In the genomic region with DNA sequence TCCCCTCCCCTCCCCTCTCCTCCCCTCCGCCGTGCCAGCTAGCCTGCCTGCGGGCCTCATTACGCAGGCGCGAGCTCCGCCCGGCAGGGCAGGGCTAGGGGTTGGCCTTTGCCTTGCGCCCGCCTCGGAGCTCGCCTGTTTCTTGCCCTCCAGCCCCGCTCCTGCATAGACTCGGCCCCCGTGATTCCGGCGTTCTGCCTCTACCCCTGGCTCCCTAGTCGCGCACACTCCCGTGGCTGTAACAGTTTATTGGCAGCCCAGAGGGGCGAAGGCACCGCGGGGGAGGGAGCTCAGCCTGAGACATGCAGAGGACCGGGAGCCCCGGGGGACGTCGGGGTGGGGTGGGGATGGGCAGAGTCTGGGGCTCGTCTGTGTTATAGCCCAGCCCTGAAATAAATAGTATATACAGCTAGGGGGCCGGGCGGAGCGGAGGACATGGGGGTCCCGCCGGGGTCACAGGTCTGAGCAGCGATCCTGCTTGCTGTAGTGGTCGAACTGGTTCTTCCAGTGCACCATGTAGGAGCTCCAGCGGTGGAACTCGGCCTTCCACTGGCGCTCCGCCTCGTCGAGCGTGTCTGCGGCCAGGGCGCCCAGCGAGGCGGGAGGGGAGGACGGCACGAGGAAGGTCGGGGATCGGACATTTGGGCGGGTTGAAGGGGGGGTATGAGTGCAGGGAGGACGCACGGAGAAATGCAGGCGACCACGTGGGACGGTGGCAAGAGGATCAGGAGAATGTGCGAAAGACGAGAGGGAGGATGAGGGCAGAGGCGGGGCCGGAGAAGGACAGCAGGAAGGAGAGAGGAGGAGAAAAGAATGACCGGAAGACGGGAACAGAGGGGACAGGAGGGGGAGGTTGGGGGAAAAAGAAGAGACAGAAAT, we compare ENCODE assay signal across 8 cellular contexts. TPM values are rescaled to one million over a fixed set of nuclear protein-coding genes. Genes with fewer than 3 reads are reported as not detected.
A peak's percentile ranks its signal among the peaks of the same experiment; 100 is the strongest.
DNase-seq lines count a peak whose midpoint lies in the region; ATAC-seq and TF ChIP-seq lines count a peak whose summit lies in the region.

No MANE protein-coding gene starts in this region.

- H3K4me1 ChIP-seq in A673 (ENCODE audit: insufficient read depth, low read length, poor library complexity, severe bottlenecking), result peaks cover 24% of the 10 kb centered on the region
- H3K4me1 ChIP-seq in spleen, result peaks cover 34 to 74% (median 59%) of the 10 kb centered on the region in 6 donors

- TF ChIP-seq CTCF in A673 (conservative IDR thresholded peaks at IDR 0.05; ENCODE audit: low read depth, low read length) (no peak), WTC11 (IDR thresholded peaks at IDR 0.05) (no peak), cardiac fibroblast (IDR thresholded peaks at IDR 0.05; ENCODE audit: low read depth, low read length) (peak; percentile 10), spleen (IDR thresholded peaks at IDR 0.05 in 8 of 11, conservative IDR thresholded peaks at IDR 0.05 in 3 of 11) (peak in 4 of 11 experiments; percentile 4 to 28 (median 10))

- peaks cover 5% of the 10 kb centered on the region for H3K27me3 Mint-ChIP-seq in WTC11 (ENCODE audit: low read depth)

- 1% methylated on average over 50 to 62 of the region's 62 CpGs for WGBS in spleen, 5 donors

- H3K4me3 ChIP-seq in A673 (ENCODE audit: low read depth, low read length, poor library complexity, severe bottlenecking) (peak overlapping the region; percentile 56), cardiac fibroblast (replicated peaks in 1 of 2; ENCODE audit: low read depth in 2 of 2, low read length in 2 of 2) (peak overlapping the region; percentile 46 to 56), spleen (peak overlapping the region; percentile 57 to 85 (median 73))

- CTCF ChIA-PET in A673 (lab: Charles Lee), result interaction anchor here (0.6 to 1.6 kb wide), 4 partner anchors 15 to 170 kb away, joined by 3 to 9 read pairs (median 6); partner anchors contain the start of gene SRRT
- CTCF ChIA-PET in WTC11 (lab: Charles Lee), result interaction anchor here (0.6 to 2.4 kb wide), 32 partner anchors 8 to 1743 kb away, joined by 3 to 19 read pairs (median 4); partner anchors contain the start of genes EPHB4, POP7, SLC12A9 and SRRT

- DNase-seq in A673 (ENCODE audit: low spot score), result peak; percentile 94
- DNase-seq in NCI-H226, result peak; percentile 89
- DNase-seq in WTC11 (ENCODE audit: low spot score), result peak; percentile 92
- peak; percentile 91 to 96 for DNase-seq in cardiac fibroblast (ENCODE audit: low read depth in 2 of 2)
- DNase-seq in iris pigment epithelial cell (ENCODE audit: low read depth), result peak; percentile 92
- DNase-seq in spleen, result peak; percentile 99

- H3K27ac Mint-ChIP-seq in WTC11, result peak overlapping the region; percentile 97

- H3K9me3 ChIP-seq in A673 (ENCODE audit: low read depth, low read length, poor library complexity, severe bottlenecking) (no peaks in the 10 kb centered on the region), spleen (no peaks in the 10 kb centered on the region)

- peak; percentile 68 for ATAC-seq in GM18868 (IDR thresholded peaks at IDR 0.05; ENCODE audit: unreplicated experiment)
- ATAC-seq in HG03108 (IDR thresholded peaks at IDR 0.05; ENCODE audit: unreplicated experiment), result peak; percentile 68
- ATAC-seq in WTC11, result peak; percentile 82

- H3K27me3 ChIP-seq in A673 (replicated peaks; ENCODE audit: insufficient read depth, low read depth, low read length, poor library complexity) (no peaks in the 10 kb centered on the region), spleen (replicated peaks in 1 of 7) (peaks cover 0 to 50% (median 21%) of the 10 kb centered on the region in 7 donors)

- intact Hi-C loops in A673 (cut with micrococcal nuclease; ENCODE audit: unreplicated experiment), result loop anchor here (10.0 kb wide), 1 partner anchor 305 kb away; no protein-coding TSS in a partner anchor
- intact Hi-C loops in spleen (cut with DNase I; ENCODE audit: low total_unique reads), result no loop called here

- H3K27ac ChIP-seq in A673 (ENCODE audit: low read depth, low read length, poor library complexity, severe bottlenecking) (peak overlapping the region; percentile 55), spleen (peak overlapping the region; percentile 53 to 91 (median 88))

- peak overlapping the region; percentile 88 for H3K4me3 Mint-ChIP-seq in WTC11

- peaks cover 37% of the 10 kb centered on the region for H3K36me3 Mint-ChIP-seq in WTC11

- H3K36me3 ChIP-seq in A673 (ENCODE audit: insufficient read depth, low read length, poor library complexity, severe bottlenecking) (peaks cover 38% of the 10 kb centered on the region), spleen (peaks cover 0 to 38% (median 34%) of the 10 kb centered on the region in 6 donors)

- H3K4me1 Mint-ChIP-seq in WTC11, result peaks cover 41% of the 10 kb centered on the region

- no peak for TF ChIP-seq POLR2A in spleen (IDR thresholded peaks at IDR 0.05)

- no peaks in the 10 kb centered on the region for H3K9me3 Mint-ChIP-seq in WTC11

- POLR2A ChIA-PET in A673 (lab: Charles Lee; ENCODE audit: low non-redundant PET) (interaction anchor here (0.8 kb wide), 1 partner anchor 15 kb away, joined by 4 read pairs; the partner anchor contains the start of gene SRRT), WTC11 (lab: Charles Lee) (interaction anchor here (0.6 to 6.2 kb wide), 17 partner anchors 15 to 461 kb away, joined by 3 to 71 read pairs (median 6); partner anchors contain the start of genes EPHB4, FBXO24, MOSPD3 and POP7)

- no TSS peak for BruUV-seq in A673 (replicated peaks; lab: Mats Ljungman, UMichigan)

TF ChIP-seq in WTC11, 78 proteins besides CTCF, POLR2A, EP300 and RAD21 (continues in another document):
- TF ChIP-seq ATF1 (CRISPR knock-in tag; IDR thresholded peaks at IDR 0.05) (no peak; the same call in 1 of the 2 replicates), CREM (CRISPR knock-in tag; IDR thresholded peaks at IDR 0.05) (no peak; the same call in none of the 2 replicates), SOX15 (CRISPR knock-in tag; IDR thresholded peaks at IDR 0.05) (no peak), TEAD1 (CRISPR knock-in tag; IDR thresholded peaks at IDR 0.05) (peak; percentile 77), SMAD3 (CRISPR knock-in tag; IDR thresholded peaks at IDR 0.05; ENCODE audit: borderline replicate concordance) (peak; percentile 73; the same call in 1 of the 2 replicates), HMGA2 (CRISPR knock-in tag; IDR thresholded peaks at IDR 0.05) (no peak), NR1H2 (CRISPR knock-in tag; IDR thresholded peaks at IDR 0.05) (no peak)
- TF ChIP-seq, protein P1, sequence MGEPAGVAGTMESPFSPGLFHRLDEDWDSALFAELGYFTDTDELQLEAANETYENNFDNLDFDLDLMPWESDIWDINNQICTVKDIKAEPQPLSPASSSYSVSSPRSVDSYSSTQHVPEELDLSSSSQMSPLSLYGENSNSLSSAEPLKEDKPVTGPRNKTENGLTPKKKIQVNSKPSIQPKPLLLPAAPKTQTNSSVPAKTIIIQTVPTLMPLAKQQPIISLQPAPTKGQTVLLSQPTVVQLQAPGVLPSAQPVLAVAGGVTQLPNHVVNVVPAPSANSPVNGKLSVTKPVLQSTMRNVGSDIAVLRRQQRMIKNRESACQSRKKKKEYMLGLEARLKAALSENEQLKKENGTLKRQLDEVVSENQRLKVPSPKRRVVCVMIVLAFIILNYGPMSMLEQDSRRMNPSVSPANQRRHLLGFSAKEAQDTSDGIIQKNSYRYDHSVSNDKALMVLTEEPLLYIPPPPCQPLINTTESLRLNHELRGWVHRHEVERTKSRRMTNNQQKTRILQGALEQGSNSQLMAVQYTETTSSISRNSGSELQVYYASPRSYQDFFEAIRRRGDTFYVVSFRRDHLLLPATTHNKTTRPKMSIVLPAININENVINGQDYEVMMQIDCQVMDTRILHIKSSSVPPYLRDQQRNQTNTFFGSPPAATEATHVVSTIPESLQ (CRISPR knock-in tag; IDR thresholded peaks at IDR 0.05), result no peak
- TF ChIP-seq, protein P2, sequence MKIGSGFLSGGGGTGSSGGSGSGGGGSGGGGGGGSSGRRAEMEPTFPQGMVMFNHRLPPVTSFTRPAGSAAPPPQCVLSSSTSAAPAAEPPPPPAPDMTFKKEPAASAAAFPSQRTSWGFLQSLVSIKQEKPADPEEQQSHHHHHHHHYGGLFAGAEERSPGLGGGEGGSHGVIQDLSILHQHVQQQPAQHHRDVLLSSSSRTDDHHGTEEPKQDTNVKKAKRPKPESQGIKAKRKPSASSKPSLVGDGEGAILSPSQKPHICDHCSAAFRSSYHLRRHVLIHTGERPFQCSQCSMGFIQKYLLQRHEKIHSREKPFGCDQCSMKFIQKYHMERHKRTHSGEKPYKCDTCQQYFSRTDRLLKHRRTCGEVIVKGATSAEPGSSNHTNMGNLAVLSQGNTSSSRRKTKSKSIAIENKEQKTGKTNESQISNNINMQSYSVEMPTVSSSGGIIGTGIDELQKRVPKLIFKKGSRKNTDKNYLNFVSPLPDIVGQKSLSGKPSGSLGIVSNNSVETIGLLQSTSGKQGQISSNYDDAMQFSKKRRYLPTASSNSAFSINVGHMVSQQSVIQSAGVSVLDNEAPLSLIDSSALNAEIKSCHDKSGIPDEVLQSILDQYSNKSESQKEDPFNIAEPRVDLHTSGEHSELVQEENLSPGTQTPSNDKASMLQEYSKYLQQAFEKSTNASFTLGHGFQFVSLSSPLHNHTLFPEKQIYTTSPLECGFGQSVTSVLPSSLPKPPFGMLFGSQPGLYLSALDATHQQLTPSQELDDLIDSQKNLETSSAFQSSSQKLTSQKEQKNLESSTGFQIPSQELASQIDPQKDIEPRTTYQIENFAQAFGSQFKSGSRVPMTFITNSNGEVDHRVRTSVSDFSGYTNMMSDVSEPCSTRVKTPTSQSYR (CRISPR knock-in tag; IDR thresholded peaks at IDR 0.05), result peak; percentile 75; the same call in 1 of the 2 replicates

RNA-seq across cellular contexts. Expression of gene UFSP1, which starts 0.5 kb away (rescaled TPM):
- total RNA-seq in A673 (2021) (4.7 and 5.0 TPM in 2 replicates), WTC11 (2021) (3.9 to 4.8 TPM (median 4.6 TPM) in 3 replicates), spleen (1 to 10 TPM; 1.3 to 5.6 (median 2.8) TPM)
- polyA plus RNA-seq in spleen, result 1 to 10 TPM; 4.2 to 6.9 (median 5.1) TPM

RNA-seq across cellular contexts. Expression of gene ACHE, which starts 5.7 kb away (rescaled TPM):
- total RNA-seq in A673 (2021), result 0.52 and 0.87 TPM in 2 replicates
- 6.4 to 7.7 TPM (median 6.6 TPM) in 3 replicates for total RNA-seq in WTC11 (2021)
- 10 to 100 TPM in 1 of 7 donors, 1 to 10 TPM in 6; 2.1 to 10.8 (median 4.4) TPM for total RNA-seq in spleen
- 1 to 10 TPM; 2.0 to 3.7 (median 3.1) TPM for polyA plus RNA-seq in spleen

RNA-seq across cellular contexts. Expression of gene SRRT, which starts 15.1 kb away (rescaled TPM):
- 257 and 277 TPM in 2 replicates for total RNA-seq in A673 (2021)
- 209 to 238 TPM (median 233 TPM) in 3 replicates for total RNA-seq in WTC11 (2021)
- 100 to 1,000 TPM in 4 of 7 donors, 10 to 100 TPM in 3; 67.0 to 160 (median 132) TPM for total RNA-seq in spleen
- 100 to 1,000 TPM in 1 of 3 donors, 10 to 100 TPM in 2; 54.7 to 104 (median 92.6) TPM for polyA plus RNA-seq in spleen

RNA-seq across cellular contexts. Expression of gene TRIP6, which starts 22.8 kb away (rescaled TPM):
- total RNA-seq in A673 (2021) (114 and 140 TPM in 2 replicates), WTC11 (2021) (128 to 140 TPM (median 130 TPM) in 3 replicates), spleen (10 to 100 TPM; 17.6 to 30.2 (median 22.2) TPM)
- 10 to 100 TPM; 12.4 to 22.4 (median 14.8) TPM for polyA plus RNA-seq in spleen

RNA-seq across cellular contexts. Expression of gene SLC12A9, which starts 37.5 kb away (rescaled TPM):
- 23.8 and 26.1 TPM in 2 replicates for total RNA-seq in A673 (2021)
- 32.6 to 39.3 TPM (median 34.1 TPM) in 3 replicates for total RNA-seq in WTC11 (2021)
- 100 to 1,000 TPM in 1 of 7 donors, 10 to 100 TPM in 6; 34.4 to 109 (median 55.7) TPM for total RNA-seq in spleen
- 10 to 100 TPM; 17.0 to 48.4 (median 39.3) TPM for polyA plus RNA-seq in spleen

Comparison
In these comparisons a context has a peak if more than half of its experiments do, and no peak if none do; other contexts are left out.
1. Peak in every context shown above with its lines: DNase-seq, ATAC-seq, H3K4me3 ChIP-seq and H3K27ac ChIP-seq.